9 cellular contexts compared by ENCODE assay signal in the genomic region with DNA sequence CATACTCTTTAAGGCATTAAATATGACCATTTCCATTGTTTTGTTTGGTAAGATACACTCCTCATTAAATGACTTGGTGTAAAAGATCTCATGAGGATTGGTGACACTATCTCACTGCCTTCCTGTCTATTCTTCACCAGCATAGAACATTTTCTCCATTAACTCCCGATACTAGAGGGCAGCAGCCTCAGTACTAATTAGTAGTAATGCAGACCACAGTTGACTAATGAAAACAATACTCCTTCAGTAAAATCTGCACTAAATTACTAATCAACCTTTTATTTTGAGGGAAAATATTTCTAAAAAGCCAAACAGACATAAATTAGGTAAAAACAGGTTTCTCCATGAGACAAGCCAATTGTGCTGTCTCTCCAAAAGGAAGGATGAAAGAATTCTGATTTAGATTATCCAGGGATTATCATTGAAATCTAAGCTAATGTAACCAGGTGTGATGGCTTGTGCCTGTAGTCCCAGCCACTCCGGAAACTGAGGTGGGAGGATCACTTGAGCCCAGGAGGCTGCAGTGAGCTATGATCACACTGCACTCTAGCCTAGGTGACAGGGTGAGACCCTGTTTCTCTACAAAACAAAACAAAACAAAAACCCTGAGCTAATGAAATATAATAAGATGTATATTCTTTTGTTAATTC. TPM values are rescaled to one million over a fixed set of nuclear protein-coding genes. Genes with fewer than 3 reads are reported as not detected.
DNase-seq lines count a peak whose midpoint lies in the region; ATAC-seq and TF ChIP-seq lines count a peak whose summit lies in the region.
"Had no signal": no experiment of that assay in that cellular context is flagged by ENCODE, and none has a peak within 500 bp of the region (broad histone marks: within the 10 kb centered on the region; RNA-seq: fewer than 3 reads in every experiment).

No MANE protein-coding gene starts in this region.

- H3K4me1 Mint-ChIP-seq in activated CD4-positive, alpha-beta T cell treated with anti-CD3 and anti-CD28 coated beads, Interleukin-2, amount 10 ng/mL, durations not matched to agents 24 days and 14 days, result peaks cover 15% of the 10 kb centered on the region
- peaks cover 7% of the 10 kb centered on the region for H3K4me1 Mint-ChIP-seq in memory B cell

- H3K27me3 Mint-ChIP-seq in activated CD4-positive, alpha-beta T cell treated with anti-CD3 and anti-CD28 coated beads, Interleukin-2, amount 10 ng/mL, durations not matched to agents 24 days and 14 days, result no peaks in the 10 kb centered on the region
- no peaks in the 10 kb centered on the region for H3K27me3 Mint-ChIP-seq in memory B cell

- ATAC-seq in GM21390 (IDR thresholded peaks at IDR 0.05; ENCODE audit: unreplicated experiment) (peak; percentile 46), memory B cell (ENCODE audit: low read depth) (peak; percentile 83), GM18502 (IDR thresholded peaks at IDR 0.05; ENCODE audit: poor library complexity, unreplicated experiment) (no peak)

- H3K4me3 ChIP-seq in AG10803 (ENCODE audit: low read length), result no peak overlapping the region
- H3K4me3 ChIP-seq: HAP-1 had no signal

- peak; percentile 82 for TF ChIP-seq CTCF in AG10803 (conservative IDR thresholded peaks at IDR 0.05; ENCODE audit: low read length)

- H3K9me3 Mint-ChIP-seq in activated CD4-positive, alpha-beta T cell treated with anti-CD3 and anti-CD28 coated beads, Interleukin-2, amount 10 ng/mL, durations not matched to agents 24 days and 14 days, result no peaks in the 10 kb centered on the region
- no peaks in the 10 kb centered on the region for H3K9me3 Mint-ChIP-seq in memory B cell

- H3K4me3 Mint-ChIP-seq in activated CD4-positive, alpha-beta T cell treated with anti-CD3 and anti-CD28 coated beads, Interleukin-2, amount 10 ng/mL, durations not matched to agents 24 days and 14 days, result no peak overlapping the region
- no peak overlapping the region for H3K4me3 Mint-ChIP-seq in memory B cell

- H3K27ac Mint-ChIP-seq in activated CD4-positive, alpha-beta T cell treated with anti-CD3 and anti-CD28 coated beads, Interleukin-2, amount 10 ng/mL, durations not matched to agents 24 days and 14 days, result no peak overlapping the region
- H3K27ac Mint-ChIP-seq in memory B cell, result no peak overlapping the region

- DNase-seq in AG10803 (ENCODE audit: low read depth), result peak; percentile 46
- peak; percentile 14 for DNase-seq in NCI-H345 treated with DMSO at 0.1 percent for 48 hours (lab: John Stamatoyannopoulos, UW; ENCODE audit: unreplicated experiment)
- peak; percentile 90 for DNase-seq in activated CD4-positive, alpha-beta T cell treated with anti-CD3 and anti-CD28 coated beads, Interleukin-2, amount 10 ng/mL, durations not matched to agents 24 days and 14 days
- peak; percentile 38 to 71 for DNase-seq in dermis microvascular lymphatic vessel endothelial cell (ENCODE audit: low read depth in 2 of 2)
- DNase-seq in memory B cell (ENCODE audit: low spot score in 2 of 2), result peak; percentile 60 to 64
- DNase-seq in stimulated activated CD8-positive, alpha-beta memory T cell treated with anti-CD3 and anti-CD28 coated beads, Interleukin-7, amount 100 ng/mL, for 4 hours (ENCODE audit: low read depth in 2 of 2), result peak; percentile 16 to 62

- no peaks in the 10 kb centered on the region for H3K36me3 Mint-ChIP-seq in activated CD4-positive, alpha-beta T cell treated with anti-CD3 and anti-CD28 coated beads, Interleukin-2, amount 10 ng/mL, durations not matched to agents 24 days and 14 days (ENCODE audit: low read depth)
- H3K36me3 Mint-ChIP-seq in memory B cell, result no peaks in the 10 kb centered on the region

- intact Hi-C loops in activated CD4-positive, alpha-beta T cell treated with anti-CD3 and anti-CD28 coated beads, Interleukin-2, amount 10 ng/mL, durations not matched to agents 24 days and 14 days (cut with micrococcal nuclease), result loop anchor here (1.0 kb wide), 1 partner anchor 60 kb away; no protein-coding TSS in a partner anchor

RNA-seq across cellular contexts. Expression of gene PGM2L1, which starts 9.4 kb away (rescaled TPM):
- total RNA-seq in activated CD4-positive, alpha-beta T cell treated with anti-CD3 and anti-CD28 coated beads, Interleukin-2, amount 10 ng/mL, durations not matched to agents 24 days and 14 days, result 4.7 and 4.9 TPM in 2 replicates
- 36.6 and 55.6 TPM in 2 replicates for total RNA-seq in dermis microvascular lymphatic vessel endothelial cell

Comparison
In these comparisons a context has a peak if more than half of its experiments do, and no peak if none do; other contexts are left out.
1. DNase-seq: peak in every context shown above with its lines; median percentile 90 in activated CD4-positive, alpha-beta T cell treated with anti-CD3 and anti-CD28 coated beads, Interleukin-2, amount 10 ng/mL, durations not matched to agents 24 days and 14 days; 62 in memory B cell; 54 in dermis microvascular lymphatic vessel endothelial cell; 46 in AG10803; 39 in stimulated activated CD8-positive, alpha-beta memory T cell treated with anti-CD3 and anti-CD28 coated beads, Interleukin-7, amount 100 ng/mL, for 4 hours; 14 in NCI-H345 treated with DMSO at 0.1 percent for 48 hours.